19 cellular contexts compared by ENCODE assay signal in the genomic region with DNA sequence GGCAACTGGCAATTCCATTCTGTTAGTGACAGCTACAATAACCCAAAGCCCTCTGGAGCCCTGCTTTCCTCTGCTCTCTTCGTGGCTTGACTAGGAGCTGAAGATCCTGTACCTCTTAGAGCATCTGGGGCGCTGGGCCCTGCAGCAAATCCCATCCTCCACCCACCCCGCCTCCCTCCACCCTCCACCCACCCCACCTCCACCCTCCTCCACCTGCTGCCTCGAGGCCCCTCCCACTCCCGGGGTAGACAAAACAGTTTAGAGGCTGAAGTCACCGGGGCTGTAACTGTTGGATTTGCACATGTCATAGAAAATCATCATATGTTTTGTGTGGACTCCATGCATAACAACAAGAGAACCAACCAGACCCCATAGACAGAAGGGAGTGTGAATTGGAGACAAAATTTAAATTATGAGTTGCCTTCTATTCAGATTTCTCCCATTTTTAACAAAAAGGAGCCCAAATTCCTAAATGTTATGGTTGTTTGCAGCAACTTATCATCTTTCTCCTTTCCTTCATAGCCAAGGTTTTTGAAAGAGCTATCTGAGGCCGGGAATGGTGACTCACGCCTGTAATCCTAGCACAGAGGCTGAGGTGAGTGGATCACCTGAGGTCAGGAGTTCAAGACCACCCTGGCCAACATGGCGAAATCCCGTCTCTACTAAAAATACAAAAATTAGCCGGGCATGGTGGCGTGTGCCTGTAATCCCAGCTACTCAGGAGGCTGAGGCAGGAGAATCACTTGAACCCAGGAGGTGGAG. TPM values are rescaled to one million over a fixed set of nuclear protein-coding genes. Genes with fewer than 3 reads are reported as not detected.
DNase-seq lines count a peak whose midpoint lies in the region; ATAC-seq, FAIRE-seq and TF ChIP-seq lines count a peak whose summit lies in the region.
"Had no signal": no experiment of that assay in that cellular context is flagged by ENCODE, and none has a peak within 500 bp of the region (broad histone marks: within the 10 kb centered on the region; RNA-seq: fewer than 3 reads in every experiment).

No MANE protein-coding gene starts in this region.

- H3K27ac ChIP-seq in HepG2 (ENCODE audit: extremely low read length, insufficient read depth, low read length) (peak overlapping the region; percentile 88), right lobe of liver (no peak overlapping the region)
- H3K27ac ChIP-seq: sigmoid colon, SJSA1, transverse colon had no signal

- peak overlapping the region in 1 of 3 experiments; percentile 45; a peak in 2 of 6 replicates for H3K4me3 ChIP-seq in HepG2 (replicated peaks in 1 of 3; ENCODE audit: insufficient read depth in 1 of 3, low read depth in 2 of 3, low read length in 3 of 3)
- H3K4me3 ChIP-seq in right lobe of liver: no peak overlapping the region
- H3K4me3 ChIP-seq: MG63, sigmoid colon, SJSA1, transverse colon had no signal

- no peak overlapping the region for H3K27ac Mint-ChIP-seq in WTC11
- H3K27ac Mint-ChIP-seq: activated CD4-positive, alpha-beta memory T cell treated with anti-CD3 and anti-CD28 coated beads, Interleukin-2, amount 10 ng/mL, durations not matched to agents 7 days and 5 days; immature natural killer cell had no signal

- ATAC-seq in HepG2 (peak; percentile 47), right lobe of liver (no peak), WTC11 (peak; percentile 83), HG02642 (IDR thresholded peaks at IDR 0.05; ENCODE audit: poor library complexity, unreplicated experiment) (no peak), GM19463 (IDR thresholded peaks at IDR 0.05; ENCODE audit: unreplicated experiment) (no peak), GM18505 (IDR thresholded peaks at IDR 0.05; ENCODE audit: unreplicated experiment) (no peak)

- no peak for TF ChIP-seq RAD21 in HepG2 (CRISPR knock-in tag; IDR thresholded peaks at IDR 0.05)

- 50% methylated on average over 10 of the region's 12 CpGs for WGBS in HepG2 (ENCODE audit: low lambda C conversion rate)
- WGBS in right lobe of liver (ENCODE audit: insufficient coverage, low coverage, low lambda C conversion rate, missing lambda C conversion rate): 59% methylated on average over 5 of the region's 12 CpGs

- CTCF ChIA-PET in HepG2 (lab: Yijun Ruan, JAX; ENCODE audit: low intra/inter-chr PET ratio, low total read pairs) (no interaction called here), WTC11 (lab: Charles Lee) (no interaction called here)

- H3K9me3 ChIP-seq in HepG2 (ENCODE audit: low read length): no peaks in the 10 kb centered on the region
- H3K9me3 ChIP-seq in right lobe of liver: no peaks in the 10 kb centered on the region
- H3K9me3 ChIP-seq: MG63, sigmoid colon, SJSA1, transverse colon had no signal

- TF ChIP-seq POLR2A in HepG2 (IDR thresholded peaks at IDR 0.05; ENCODE audit: insufficient read depth in 1 of 2, low read depth in 2 of 2, low read length in 2 of 2) (peak in 1 of 2 experiments; percentile 39; a peak in 1 of 4 replicates), right lobe of liver (IDR thresholded peaks at IDR 0.05) (no peak), GM18505 (IDR thresholded peaks at IDR 0.05; ENCODE audit: borderline replicate concordance, extremely low read depth, insufficient read depth, insufficient read length) (no peak)

- H3K36me3 ChIP-seq in HepG2 (replicated peaks in 1 of 2; ENCODE audit: control insufficient read depth in 1 of 2, insufficient read depth in 2 of 2, low read length in 2 of 2) (no peaks in the 10 kb centered on the region), right lobe of liver (no peaks in the 10 kb centered on the region)
- H3K36me3 ChIP-seq: MG63, sigmoid colon, SJSA1, transverse colon had no signal

- no peak for FAIRE-seq in HepG2 (lab: Jason Lieb, UNC)
- FAIRE-seq: frontal cortex had no signal

- in situ Hi-C loops in HepG2 (cut with HindIII; ENCODE audit: extremely low pct_ligation_motif_present, low pct_unique_long_range_greater_than_20kb): no loop called here

- H4K20me1 ChIP-seq in HepG2 (ENCODE audit: insufficient read depth, low read length): no peaks in the 10 kb centered on the region

- BruUV-seq in HepG2 (replicated peaks; lab: Mats Ljungman, UMichigan): no TSS peak

- H3K4me2 ChIP-seq in HepG2 (ENCODE audit: low read depth, low read length): peak overlapping the region; percentile 89

- no peaks in the 10 kb centered on the region for H3K36me3 Mint-ChIP-seq in WTC11

- DNase-seq in HepG2 (ENCODE audit: low spot score): peak; percentile 53
- DNase-seq in right lobe of liver: no peak
- DNase-seq in NCI-H2171 (lab: John Stamatoyannopoulos, UW): peak; percentile 72
- peak; percentile 40 for DNase-seq in WTC11 (ENCODE audit: low spot score)
- DNase-seq in dedifferentiated amniotic fluid mesenchymal stem cell (ENCODE audit: extremely low spot score): no peak
- DNase-seq: activated CD4-positive, alpha-beta memory T cell treated with anti-CD3 and anti-CD28 coated beads, Interleukin-2, amount 10 ng/mL, durations not matched to agents 7 days and 5 days; amniotic stem cell; DMS 273 treated with DMSO at 0.1 percent for 48 hours; immature natural killer cell; MG63; midbrain; sigmoid colon; stimulated activated CD4-positive, alpha-beta T cell treated with anti-CD3 and anti-CD28 coated beads, Interleukin-4, amount 100 ng/mL, for 1 hour; transverse colon had no signal

- peak overlapping the region; percentile 64 for H3K9ac ChIP-seq in HepG2 (ENCODE audit: insufficient read depth, low read depth, low read length)

- TF ChIP-seq CTCF in HepG2 (CRISPR knock-in tag; IDR thresholded peaks at IDR 0.05): no peak
- TF ChIP-seq CTCF in right lobe of liver (IDR thresholded peaks at IDR 0.05): no peak
- TF ChIP-seq CTCF in WTC11 (IDR thresholded peaks at IDR 0.05): no peak

- no peaks in the 10 kb centered on the region for H3K79me2 ChIP-seq in HepG2 (ENCODE audit: insufficient read depth, low read length)

- no peak overlapping the region for H2AFZ ChIP-seq in HepG2 (ENCODE audit: low read length)

- TF ChIP-seq EP300 in HepG2 (IDR thresholded peaks at IDR 0.05; ENCODE audit: low read depth in 2 of 2, low read length in 2 of 2): no peak
- no peak for TF ChIP-seq EP300 in HepG2 (CRISPR knock-in tag; IDR thresholded peaks at IDR 0.05; ENCODE audit: borderline replicate concordance)

- H3K4me1 ChIP-seq in HepG2 (ENCODE audit: insufficient read depth, low read length) (peaks cover 76% of the 10 kb centered on the region), right lobe of liver (no peaks in the 10 kb centered on the region)
- H3K4me1 ChIP-seq: transverse colon had no signal

- no peaks in the 10 kb centered on the region for H3K27me3 Mint-ChIP-seq in WTC11 (ENCODE audit: low read depth)

- H3K27me3 ChIP-seq in HepG2 (ENCODE audit: control insufficient read depth in 1 of 2, insufficient read depth in 2 of 2, low read length in 2 of 2) (no peaks in the 10 kb centered on the region), right lobe of liver (no peaks in the 10 kb centered on the region)
- H3K27me3 ChIP-seq: MG63, sigmoid colon, SJSA1, transverse colon had no signal

- no peaks in the 10 kb centered on the region for H3K9me3 Mint-ChIP-seq in WTC11
- H3K9me3 Mint-ChIP-seq: immature natural killer cell had no signal

- POLR2A ChIA-PET in HepG2 (lab: Yijun Ruan, JAX): interaction anchor here (0.8 to 2.1 kb wide), 9 partner anchors 7 to 50 kb away, joined by 3 to 12 read pairs (median 3); a partner anchor contains a TSS
- POLR2A ChIA-PET in WTC11 (lab: Charles Lee): no interaction called here

- no peak overlapping the region for H3K4me3 Mint-ChIP-seq in WTC11
- H3K4me3 Mint-ChIP-seq: activated CD4-positive, alpha-beta memory T cell treated with anti-CD3 and anti-CD28 coated beads, Interleukin-2, amount 10 ng/mL, durations not matched to agents 7 days and 5 days; immature natural killer cell had no signal

- intact Hi-C loops in HepG2 (cut with micrococcal nuclease; ENCODE audit: unreplicated experiment) (no loop called here), right lobe of liver (cut with DNase I) (no loop called here)

- H3K4me1 Mint-ChIP-seq in WTC11: peaks cover 21% of the 10 kb centered on the region

TF ChIP-seq in HepG2, 621 proteins besides CTCF, POLR2A, EP300 and RAD21 (continues in another document):
- TF ChIP-seq ARNT (IDR thresholded peaks at IDR 0.05) (no peak), PAWR (CRISPR knock-in tag; IDR thresholded peaks at IDR 0.05; ENCODE audit: borderline replicate concordance) (no peak), ZNF326 (CRISPR knock-in tag; IDR thresholded peaks at IDR 0.05; ENCODE audit: borderline replicate concordance) (no peak), ZSCAN30 (CRISPR knock-in tag; IDR thresholded peaks at IDR 0.05) (no peak), ZNF256 (CRISPR knock-in tag; conservative IDR thresholded peaks at IDR 0.05) (no peak)

TF ChIP-seq in WTC11, 78 proteins besides CTCF, POLR2A, EP300 and RAD21 (continues in another document):
- TF ChIP-seq ZBTB21 (CRISPR knock-in tag; IDR thresholded peaks at IDR 0.05; ENCODE audit: borderline replicate concordance) (no peak), ZNF396 (CRISPR knock-in tag; IDR thresholded peaks at IDR 0.05; ENCODE audit: borderline replicate concordance) (no peak), ZNF671 (CRISPR knock-in tag; IDR thresholded peaks at IDR 0.05) (no peak), GRHL2 (CRISPR knock-in tag; IDR thresholded peaks at IDR 0.05; ENCODE audit: insufficient replicate concordance, severe bottlenecking) (no peak)

RNA-seq across cellular contexts. Expression of a gene that starts 28.2 kb away (rescaled TPM):
- total RNA-seq in HepG2 (2016; rRNA removed; fragmentation: Illumina TruSeq; extraction: Trizol): 29.3 and 42.1 TPM in 2 replicates
- total RNA-seq in HepG2 (2016; cell fraction: cytosol; rRNA removed; fragmentation: Illumina TruSeq; extraction: Trizol; ENCODE audit: low read depth): 8.7 and 9.3 TPM in 2 replicates
- 33.2 and 42.9 TPM in 2 replicates for total RNA-seq in HepG2 (2016; cell fraction: insoluble cytoplasmic fraction; rRNA removed; fragmentation: Illumina TruSeq; extraction: Trizol)
- 9.5 and 12.0 TPM in 2 replicates for total RNA-seq in HepG2 (2016; cell fraction: membrane; rRNA removed; fragmentation: Illumina TruSeq; extraction: Trizol)
- total RNA-seq in HepG2 (2016; cell fraction: nucleus; rRNA removed; fragmentation: Illumina TruSeq; extraction: Trizol): 34.9 and 35.8 TPM in 2 replicates
- 139 and 185 TPM in 2 replicates for polyA plus RNA-seq in HepG2 (2011; rRNA removed)
- polyA plus RNA-seq in HepG2 (2011; cell fraction: cytosol; rRNA removed): 73.1 and 90.2 TPM in 2 replicates
- polyA plus RNA-seq in HepG2 (2011; cell fraction: nucleus; rRNA removed): 364 and 373 TPM in 2 replicates
- polyA plus RNA-seq in HepG2 (2012): 85.0 and 141 TPM in 2 replicates
- 3.5 and 4.0 TPM in 2 replicates for polyA plus RNA-seq in HepG2 (2016; cell fraction: cytosol; fragmentation: Illumina TruSeq; extraction: Trizol; ENCODE audit: low read depth)
- polyA plus RNA-seq in HepG2 (2016; cell fraction: insoluble cytoplasmic fraction; fragmentation: Illumina TruSeq; extraction: Trizol; ENCODE audit: low read depth): 37.9 and 40.2 TPM in 2 replicates
- 5.3 and 7.0 TPM in 2 replicates for polyA plus RNA-seq in HepG2 (2016; cell fraction: membrane; fragmentation: Illumina TruSeq; extraction: Trizol; ENCODE audit: low read depth)
- polyA plus RNA-seq in HepG2 (2016; cell fraction: nucleus; fragmentation: Illumina TruSeq; extraction: Trizol; ENCODE audit: insufficient read depth, low read depth): 40.4 and 41.7 TPM in 2 replicates
- 0.05 and 121 TPM in 2 replicates for polyA minus RNA-seq in HepG2 (2011; rRNA and poly(A)+ RNA removed; ENCODE audit: low replicate concordance)
- 79.2 and 81.2 TPM in 2 replicates for polyA minus RNA-seq in HepG2 (2011; cell fraction: cytosol; rRNA and poly(A)+ RNA removed)
- polyA minus RNA-seq in HepG2 (2011; cell fraction: nucleus; rRNA and poly(A)+ RNA removed): 325 and 368 TPM in 2 replicates
- 10 to 100 TPM; 30.4 to 69.3 (median 42.3) TPM for total RNA-seq in right lobe of liver
- total RNA-seq in WTC11 (2021): 8.6 to 10.3 TPM (median 10.1 TPM) in 3 replicates

Comparison
In these comparisons a context has a peak if more than half of its experiments do, and no peak if none do; other contexts are left out.
1. ATAC-seq: peak in HepG2 (single experiment) and WTC11 (single experiment); none in right lobe of liver (0 of 4), HG02642 (single experiment), GM19463 (single experiment) and GM18505 (single experiment).
2. DNase-seq: peak in HepG2 (single experiment), NCI-H2171 (single experiment) and WTC11 (single experiment); none in right lobe of liver (0 of 3) and dedifferentiated amniotic fluid mesenchymal stem cell (single experiment).